In genomic region chr2:19746137-19746585, GRCh38 we compare ENCODE assay signal across 16 cellular contexts.
"Had no signal": no experiment of that assay in that cellular context is flagged by ENCODE, and none has a peak within 500 bp of the region (broad histone marks: within the 10 kb centered on the region; RNA-seq: fewer than 3 reads in every experiment).

No MANE protein-coding gene starts in this region.

- H3K27me3 ChIP-seq: gastrocnemius medialis, left lung, tibial artery had no signal

- H3K9me3 ChIP-seq: gastrocnemius medialis, left lung, tibial artery had no signal

- H3K27ac ChIP-seq: epithelial cell of prostate, left lung had no signal

- DNase-seq: activated CD4-positive, CD25-positive, alpha-beta regulatory T cell; activated T-cell treated with anti-CD3 and anti-CD28 coated beads for 4 hours; effector memory CD8-positive, alpha-beta T cell; gastrocnemius medialis; left lung; stimulated activated CD4-positive, alpha-beta T cell treated with anti-CD3 and anti-CD28 coated beads, Interleukin-4, amount 100 ng/mL, for 24 hours; T-helper 17 cell; tibial artery had no signal

- H3K9me3 Mint-ChIP-seq: activated naive CD4-positive, alpha-beta T cell treated with anti-CD3 and anti-CD28 coated beads, Interleukin-2, amount 50 U/mL, for 24 hours; activated T-helper 2 cell treated with anti-CD3 and anti-CD28 coated beads, Interferon-gamma antibody, Interleukin-2, Interleukin-4, amounts not matched to agents 10 μg/mL and 5 μg/mL and 100 μg/mL, durations not matched to agents 14 hours and 24 hours and 36 hours; dendritic cell treated with granulocyte-macrophage colony-stimulating factor and Interleukin-4, amounts not matched to agents 40 ng/mL and 50 ng/mL, for 4 days; effector memory CD8-positive, alpha-beta T cell had no signal

- H3K27me3 Mint-ChIP-seq: brain had no signal

- H3K4me1 Mint-ChIP-seq: activated naive CD4-positive, alpha-beta T cell treated with anti-CD3 and anti-CD28 coated beads, Interleukin-2, amount 50 U/mL, for 24 hours had no signal

- H3K4me3 ChIP-seq: gastrocnemius medialis, left lung, tibial artery had no signal

- H3K36me3 Mint-ChIP-seq: activated naive CD4-positive, alpha-beta T cell treated with anti-CD3 and anti-CD28 coated beads, Interleukin-2, amount 50 U/mL, for 24 hours; brain; memory B cell had no signal

- ATAC-seq: effector memory CD8-positive, alpha-beta T cell; T-helper 17 cell had no signal

- FAIRE-seq: keratinocyte, TTC549 had no signal

- H3K4me3 Mint-ChIP-seq: activated naive CD4-positive, alpha-beta T cell treated with anti-CD3 and anti-CD28 coated beads, Interleukin-2, amount 50 U/mL, for 24 hours; brain; dendritic cell treated with granulocyte-macrophage colony-stimulating factor and Interleukin-4, amounts not matched to agents 40 ng/mL and 50 ng/mL, for 4 days; effector memory CD8-positive, alpha-beta T cell; memory B cell; T-helper 17 cell had no signal

- H3K27ac Mint-ChIP-seq: activated naive CD4-positive, alpha-beta T cell treated with anti-CD3 and anti-CD28 coated beads, Interleukin-2, amount 50 U/mL, for 24 hours; activated T-helper 2 cell treated with anti-CD3 and anti-CD28 coated beads, Interferon-gamma antibody, Interleukin-2, Interleukin-4, amounts not matched to agents 10 μg/mL and 5 μg/mL and 100 μg/mL, durations not matched to agents 14 hours and 24 hours and 36 hours; dendritic cell treated with granulocyte-macrophage colony-stimulating factor and Interleukin-4, amounts not matched to agents 40 ng/mL and 50 ng/mL, for 4 days; memory B cell; T-helper 17 cell had no signal

- H3K4me1 ChIP-seq: gastrocnemius medialis had no signal
